Comparison of ENCODE assay signal across 8 cellular contexts in the genomic region with DNA sequence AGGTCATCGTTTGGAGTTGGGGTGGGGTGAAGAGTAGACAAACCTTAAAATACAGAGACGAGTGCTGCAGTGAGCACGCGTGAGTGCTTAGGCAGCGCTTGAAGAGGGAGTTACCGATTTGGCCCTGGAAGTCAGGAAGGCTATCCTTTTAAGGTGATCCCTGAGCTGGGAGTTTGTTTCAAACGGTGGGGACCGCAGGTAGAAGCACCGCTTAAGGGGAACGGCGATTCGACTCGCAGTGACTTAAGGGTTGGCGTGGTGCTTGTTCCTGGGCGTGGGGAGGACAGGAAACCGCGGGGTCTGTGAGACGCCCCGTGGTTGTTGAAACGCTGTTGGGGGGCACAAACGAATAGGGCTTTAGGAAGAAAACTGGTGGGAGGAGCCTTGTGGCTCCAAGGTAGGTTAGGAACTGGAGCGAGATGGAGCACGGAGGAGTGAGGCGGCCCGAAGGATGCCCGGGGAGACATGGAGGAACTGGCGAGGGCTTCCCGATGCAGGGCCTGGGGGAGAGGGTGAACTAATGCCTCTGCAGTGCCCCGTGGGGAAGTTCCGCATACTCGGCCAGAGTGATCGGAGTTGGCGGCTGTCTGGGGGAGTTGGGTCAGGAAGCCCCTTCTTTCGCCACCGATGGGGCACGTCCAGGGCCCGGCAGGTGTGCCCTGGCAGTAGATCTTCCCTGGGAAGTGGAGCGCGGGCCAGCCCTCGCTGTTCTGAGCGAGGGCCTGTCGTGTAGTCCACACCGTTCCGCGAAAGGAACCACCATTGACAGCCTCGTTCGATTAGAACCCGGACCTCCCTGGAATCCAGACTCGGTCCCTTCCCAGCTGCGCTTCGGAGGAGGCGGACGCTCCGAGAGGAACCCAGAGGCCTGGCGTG. TPM values are rescaled to one million over a fixed set of nuclear protein-coding genes. Genes with fewer than 3 reads are reported as not detected.
A peak's percentile ranks its signal among the peaks of the same experiment; 100 is the strongest.
DNase-seq lines count a peak whose midpoint lies in the region; ATAC-seq and TF ChIP-seq lines count a peak whose summit lies in the region.

No MANE protein-coding gene starts in this region.

- peaks cover 39% of the 10 kb centered on the region for H3K4me1 Mint-ChIP-seq in CD4-positive, alpha-beta T cell (ENCODE audit: low read depth)
- H3K4me1 Mint-ChIP-seq in activated CD4-positive, alpha-beta memory T cell treated with anti-CD3 and anti-CD28 coated beads, Interleukin-2, amount 10 ng/mL, durations not matched to agents 7 days and 5 days = peaks cover 34% of the 10 kb centered on the region
- H3K4me1 Mint-ChIP-seq in natural killer cell = peaks cover 37 to 44% of the 10 kb centered on the region in 2 donors

- no peak overlapping the region for H3K27ac ChIP-seq in CD4-positive, alpha-beta T cell (ENCODE audit: low read depth, low read length)
- H3K27ac ChIP-seq in esophagus (ENCODE audit: low read depth in 2 of 2, low read length in 1 of 2) (peak overlapping the region; percentile 92 to 93), aorta (ENCODE audit: low read depth in 1 of 2, low read length in 2 of 2) (peak overlapping the region in 1 of 2 donors; percentile 23)

- no peak for TF ChIP-seq CTCF in CD4-positive, alpha-beta T cell (IDR thresholded peaks at IDR 0.05)
- TF ChIP-seq CTCF in natural killer cell (IDR thresholded peaks at IDR 0.05) = no peak

- peak overlapping the region; percentile 87 for H3K27ac Mint-ChIP-seq in CD4-positive, alpha-beta T cell
- peak overlapping the region; percentile 65 for H3K27ac Mint-ChIP-seq in activated CD4-positive, alpha-beta memory T cell treated with anti-CD3 and anti-CD28 coated beads, Interleukin-2, amount 10 ng/mL, durations not matched to agents 7 days and 5 days
- peak overlapping the region; percentile 88 to 95 for H3K27ac Mint-ChIP-seq in natural killer cell

- ATAC-seq in CD4-positive, alpha-beta T cell (ENCODE audit: poor library complexity) = no peak
- ATAC-seq in HG03571 (IDR thresholded peaks at IDR 0.05; ENCODE audit: unreplicated experiment) (peak; percentile 0), natural killer cell (no peak), aorta (ENCODE audit: low FRiP score) (peak; percentile 54), HG03097 (IDR thresholded peaks at IDR 0.05; ENCODE audit: low FRiP score, unreplicated experiment) (no peak)

- peaks cover 19% of the 10 kb centered on the region for H3K36me3 Mint-ChIP-seq in CD4-positive, alpha-beta T cell (ENCODE audit: low read depth)
- H3K36me3 Mint-ChIP-seq in activated CD4-positive, alpha-beta memory T cell treated with anti-CD3 and anti-CD28 coated beads, Interleukin-2, amount 10 ng/mL, durations not matched to agents 7 days and 5 days (ENCODE audit: low read depth) = peaks cover 12% of the 10 kb centered on the region
- no peaks in the 10 kb centered on the region for H3K36me3 Mint-ChIP-seq in natural killer cell

- 3 to 4% methylated on average over 55 of the region's 55 CpGs for WGBS in esophagus, 2 donors
- 2 to 4% methylated on average over 55 of the region's 55 CpGs for WGBS in aorta, 2 donors

- H3K4me1 ChIP-seq in esophagus (ENCODE audit: control insufficient read depth in 2 of 2, insufficient read depth in 2 of 2, low read length in 1 of 2) (peaks cover 0 to 3% of the 10 kb centered on the region in 2 donors), aorta (ENCODE audit: control insufficient read depth in 1 of 2, insufficient read depth in 2 of 2, low read length in 2 of 2) (peaks cover 4 to 5% of the 10 kb centered on the region in 2 donors)

- no peaks in the 10 kb centered on the region for H3K27me3 Mint-ChIP-seq in CD4-positive, alpha-beta T cell
- peaks cover 30% of the 10 kb centered on the region for H3K27me3 Mint-ChIP-seq in activated CD4-positive, alpha-beta memory T cell treated with anti-CD3 and anti-CD28 coated beads, Interleukin-2, amount 10 ng/mL, durations not matched to agents 7 days and 5 days
- no peaks in the 10 kb centered on the region for H3K27me3 Mint-ChIP-seq in natural killer cell (ENCODE audit: low read depth in 2 of 2)

- POLR2A ChIA-PET in CD4-positive, alpha-beta T cell (lab: Charles Lee) = interaction anchor here (0.6 to 2.9 kb wide), 4 partner anchors 16 to 1909 kb away, joined by 3 to 12 read pairs (median 4); a partner anchor contains a TSS
- POLR2A ChIA-PET in activated CD4-positive, alpha-beta memory T cell treated with anti-CD3 and anti-CD28 coated beads, Interleukin-2, amount 10 ng/mL, durations not matched to agents 7 days and 5 days (lab: Charles Lee) = interaction anchor here (1.0 to 2.0 kb wide), 2 partner anchors 15 to 228 kb away, joined by 3 to 7 read pairs; no protein-coding TSS in a partner anchor

- H3K27me3 ChIP-seq in CD4-positive, alpha-beta T cell (ENCODE audit: control insufficient read depth, insufficient read depth, low read length) = no peaks in the 10 kb centered on the region
- H3K27me3 ChIP-seq in esophagus (ENCODE audit: control insufficient read depth in 1 of 2, insufficient read depth in 2 of 2, low read length in 2 of 2) (no peaks in the 10 kb centered on the region), aorta (ENCODE audit: control insufficient read depth in 1 of 2, insufficient read depth in 2 of 2, low read length in 1 of 2) (no peaks in the 10 kb centered on the region)

- H3K36me3 ChIP-seq in esophagus (ENCODE audit: control insufficient read depth in 2 of 2, insufficient read depth in 2 of 2, low read length in 1 of 2) (no peaks in the 10 kb centered on the region), aorta (ENCODE audit: control insufficient read depth in 1 of 2, insufficient read depth in 2 of 2, low read length in 1 of 2) (no peaks in the 10 kb centered on the region)

- intact Hi-C loops in CD4-positive, alpha-beta T cell (cut with DNase I, micrococcal nuclease) = loop anchor here (5.0 to 10.0 kb wide), 6 partner anchors 230 to 1420 kb away; a partner anchor contains a TSS
- intact Hi-C loops in natural killer cell (cut with micrococcal nuclease) (loop anchor here (5.0 to 10.0 kb wide), 6 partner anchors 140 to 760 kb away; a partner anchor contains a TSS), aorta (cut with DNase I) (loop anchor here (1.0 to 10.0 kb wide), 4 partner anchors 128 to 460 kb away; no protein-coding TSS in a partner anchor)

- CTCF ChIA-PET in CD4-positive, alpha-beta T cell (lab: Charles Lee) = no interaction called here
- CTCF ChIA-PET in activated CD4-positive, alpha-beta memory T cell treated with anti-CD3 and anti-CD28 coated beads, Interleukin-2, amount 10 ng/mL, durations not matched to agents 7 days and 5 days (lab: Charles Lee) = no interaction called here

- peaks cover 4% of the 10 kb centered on the region for H3K9me3 ChIP-seq in CD4-positive, alpha-beta T cell (ENCODE audit: control insufficient read depth, low read length)
- H3K9me3 ChIP-seq in esophagus (ENCODE audit: control insufficient read depth in 2 of 2, insufficient read depth in 1 of 2, low read depth in 1 of 2, low read length in 1 of 2) (no peaks in the 10 kb centered on the region), aorta (ENCODE audit: control insufficient read depth, low read length) (no peaks in the 10 kb centered on the region)

- H3K4me3 ChIP-seq in esophagus (ENCODE audit: low read depth in 1 of 2, low read length in 2 of 2) (peak overlapping the region; percentile 58 to 59), aorta (ENCODE audit: low read length in 2 of 2) (peak overlapping the region; percentile 6 to 45)

- DNase-seq in CD4-positive, alpha-beta T cell = peak in 7 of 10 experiments; percentile 2 to 35 (median 7)
- peak; percentile 31 for DNase-seq in activated CD4-positive, alpha-beta memory T cell treated with anti-CD3 and anti-CD28 coated beads, Interleukin-2, amount 10 ng/mL, durations not matched to agents 7 days and 5 days
- DNase-seq in natural killer cell (peak; percentile 40), aorta (peak in 1 of 2 donors; percentile 69), NCI-H2171 treated with DMSO at 0.1 percent for 48 hours (lab: John Stamatoyannopoulos, UW) (no peak)

- peaks cover 9% of the 10 kb centered on the region for H3K9me3 Mint-ChIP-seq in CD4-positive, alpha-beta T cell
- H3K9me3 Mint-ChIP-seq in activated CD4-positive, alpha-beta memory T cell treated with anti-CD3 and anti-CD28 coated beads, Interleukin-2, amount 10 ng/mL, durations not matched to agents 7 days and 5 days = peaks cover 11% of the 10 kb centered on the region
- no peaks in the 10 kb centered on the region for H3K9me3 Mint-ChIP-seq in natural killer cell

- H3K4me3 Mint-ChIP-seq in CD4-positive, alpha-beta T cell = peak overlapping the region; percentile 98
- H3K4me3 Mint-ChIP-seq in activated CD4-positive, alpha-beta memory T cell treated with anti-CD3 and anti-CD28 coated beads, Interleukin-2, amount 10 ng/mL, durations not matched to agents 7 days and 5 days = peak overlapping the region; percentile 78
- H3K4me3 Mint-ChIP-seq in natural killer cell = peak overlapping the region; percentile 97

RNA-seq across cellular contexts. Expression of a gene that starts 1.3 kb away (rescaled TPM):
- 10 to 100 TPM; 23.8 to 23.9 TPM for total RNA-seq in CD4-positive, alpha-beta T cell
- 10 to 100 TPM; 27.5 to 30.5 TPM for total RNA-seq in activated CD4-positive, alpha-beta memory T cell treated with anti-CD3 and anti-CD28 coated beads, Interleukin-2, amount 10 ng/mL, durations not matched to agents 7 days and 5 days
- polyA plus RNA-seq in esophagus = 10 to 100 TPM in 1 of 2 donors, 1 to 10 TPM in 1; 9.0 to 10.5 TPM
- total RNA-seq in natural killer cell = 100 to 1,000 TPM in 1 of 3 donors, 10 to 100 TPM in 2; 81.3 to 101 (median 83.8) TPM
- 10 to 100 TPM; 42.9 to 44.2 TPM for total RNA-seq in aorta
- 1 to 10 TPM; 9.6 to 9.9 TPM for polyA plus RNA-seq in aorta

Comparison
In these comparisons a context has a peak if more than half of its experiments do, and no peak if none do; other contexts are left out.
1. ATAC-seq: peak in HG03571 (single experiment) and aorta (single experiment); none in CD4-positive, alpha-beta T cell (single experiment), natural killer cell (0 of 3) and HG03097 (single experiment).
2. Peak in every context shown above with its lines, with median percentiles within 50 percentile points of each other: H3K27ac Mint-ChIP-seq and H3K4me3 Mint-ChIP-seq.